Comparison of ENCODE assay signal across 21 cellular contexts in the genomic region with DNA sequence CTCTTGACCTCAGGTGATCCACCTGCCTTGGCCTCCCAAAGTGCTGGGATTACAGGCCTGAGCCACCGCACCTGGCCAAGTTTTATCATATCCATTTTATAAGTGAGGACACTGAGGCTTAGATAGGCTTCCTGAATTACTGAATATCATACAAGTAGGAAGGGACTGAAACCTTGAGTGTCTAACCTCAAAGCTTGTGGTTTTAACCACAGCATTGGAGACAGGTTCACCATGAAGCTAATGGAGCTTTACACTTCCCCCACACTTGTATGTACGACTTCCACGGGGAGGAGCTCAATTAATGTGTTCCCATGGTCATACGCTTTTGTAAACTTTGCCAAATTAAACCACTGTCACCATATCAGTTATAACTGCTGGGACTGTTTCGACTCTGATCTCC. TPM values are rescaled to one million over a fixed set of nuclear protein-coding genes. Genes with fewer than 3 reads are reported as not detected.
DNase-seq lines count a peak whose midpoint lies in the region; ATAC-seq, FAIRE-seq and TF ChIP-seq lines count a peak whose summit lies in the region.
"Had no signal": no experiment of that assay in that cellular context is flagged by ENCODE, and none has a peak within 500 bp of the region (broad histone marks: within the 10 kb centered on the region; RNA-seq: fewer than 3 reads in every experiment).

No MANE protein-coding gene starts in this region.

- no peaks in the 10 kb centered on the region for H3K27me3 Mint-ChIP-seq in activated naive CD4-positive, alpha-beta T cell treated with anti-CD3 and anti-CD28 coated beads, Interleukin-2, amount 10 ng/mL, durations not matched to agents 7 days and 5 days

- H3K4me1 ChIP-seq in DND-41 (ENCODE audit: insufficient read depth, low read length) (no peaks in the 10 kb centered on the region), KMS-11 (ENCODE audit: low read depth, poor library complexity, severe bottlenecking) (peaks cover 23% of the 10 kb centered on the region), mammary epithelial cell (ENCODE audit: insufficient read depth, low read length) (no peaks in the 10 kb centered on the region)

- H3K27ac ChIP-seq in DND-41 (ENCODE audit: low read length) = no peak overlapping the region
- no peak overlapping the region for H3K27ac ChIP-seq in KMS-11
- no peak overlapping the region for H3K27ac ChIP-seq in WERI-Rb-1
- no peak overlapping the region for H3K27ac ChIP-seq in mammary epithelial cell (ENCODE audit: insufficient read depth, low read depth, low read length)
- H3K27ac ChIP-seq: BLaER1 had no signal

- no TSS peak for BruUV-seq in mammary epithelial cell (replicated peaks; lab: Mats Ljungman, UMichigan)

- in situ Hi-C loops in mammary epithelial cell (cut with MboI; ENCODE audit: low sequenced_read_pairs in 2 of 2) = loop anchor here (10.0 to 25.0 kb wide), 3 partner anchors 254 to 749 kb away; no protein-coding TSS in a partner anchor

- H2AFZ ChIP-seq in DND-41 (ENCODE audit: low read depth, low read length) (no peak overlapping the region), KMS-11 (ENCODE audit: low read depth) (no peak overlapping the region), mammary epithelial cell (ENCODE audit: low read depth, low read length) (no peak overlapping the region)
- H2AFZ ChIP-seq: GM23338 had no signal

- H3K4me2 ChIP-seq in DND-41 (ENCODE audit: insufficient read depth, low read length) (no peak overlapping the region), KMS-11 (peak overlapping the region; percentile 26; the same call in 1 of the 2 replicates), mammary epithelial cell (ENCODE audit: insufficient read depth, low read depth, low read length) (no peak overlapping the region)
- H3K4me2 ChIP-seq: BLaER1, GM23338 had no signal

- intact Hi-C loops in mammary epithelial cell (cut with micrococcal nuclease) = loop anchor here (10.0 kb wide), 2 partner anchors 494 to 1384 kb away; no protein-coding TSS in a partner anchor

- no peak overlapping the region for H3K9ac ChIP-seq in DND-41 (ENCODE audit: low read depth, low read length)
- no peak overlapping the region for H3K9ac ChIP-seq in KMS-11
- no peak overlapping the region for H3K9ac ChIP-seq in mammary epithelial cell (ENCODE audit: insufficient read depth, low read length)
- H3K9ac ChIP-seq: BLaER1 had no signal

- dilution Hi-C loops in mammary epithelial cell (cut with HindIII; ENCODE audit: low sequenced_read_pairs) = no loop called here

- H4K20me1 ChIP-seq in DND-41 (ENCODE audit: insufficient read depth, low read length) (no peaks in the 10 kb centered on the region), KMS-11 (ENCODE audit: insufficient read depth) (no peaks in the 10 kb centered on the region), mammary epithelial cell (ENCODE audit: insufficient read depth, low read length) (no peaks in the 10 kb centered on the region)
- H4K20me1 ChIP-seq: BLaER1 had no signal

- H3K4me3 ChIP-seq in DND-41 (ENCODE audit: low read depth in 1 of 2, low read length in 2 of 2) (no peak overlapping the region), KMS-11 (IDR thresholded peaks at IDR 0.05; ENCODE audit: insufficient read depth, low read depth, low read length) (no peak overlapping the region), bronchial epithelial cell (ENCODE audit: low read depth, low read length) (no peak overlapping the region), WERI-Rb-1 (ENCODE audit: low read depth, low read length) (no peak overlapping the region), mammary epithelial cell (replicated peaks in 1 of 3; ENCODE audit: insufficient read depth in 1 of 3, low read depth in 2 of 3, low read length in 3 of 3) (no peak overlapping the region)
- H3K4me3 ChIP-seq: BLaER1, GM23338 had no signal

- WGBS in mammary epithelial cell (ENCODE audit: low coverage, missing lambda C conversion rate) = 67% methylated on average over 5 of the region's 5 CpGs

- H3K79me2 ChIP-seq in DND-41 (ENCODE audit: insufficient read depth, low read length) (no peaks in the 10 kb centered on the region), KMS-11 (ENCODE audit: insufficient read depth, low read depth) (no peaks in the 10 kb centered on the region), mammary epithelial cell (ENCODE audit: insufficient read depth, low read length) (no peaks in the 10 kb centered on the region)

- FAIRE-seq in bronchial epithelial cell (lab: Jason Lieb, UNC) = peak; percentile 64
- FAIRE-seq: GM12891, H54, HTR-8/SVneo had no signal

- H3K27me3 ChIP-seq in DND-41 (ENCODE audit: insufficient read depth, low read length, poor library complexity) (no peaks in the 10 kb centered on the region), KMS-11 (ENCODE audit: insufficient read depth, low read depth) (no peaks in the 10 kb centered on the region), bronchial epithelial cell (ENCODE audit: control insufficient read depth, insufficient read depth, low read length) (no peaks in the 10 kb centered on the region), WERI-Rb-1 (ENCODE audit: insufficient read depth, low read depth, severe bottlenecking) (no peaks in the 10 kb centered on the region), mammary epithelial cell (ENCODE audit: insufficient read depth, low read length) (no peaks in the 10 kb centered on the region)
- H3K27me3 ChIP-seq: BLaER1 had no signal

- H3K9me3 Mint-ChIP-seq in activated naive CD4-positive, alpha-beta T cell treated with anti-CD3 and anti-CD28 coated beads, Interleukin-2, amount 10 ng/mL, durations not matched to agents 7 days and 5 days = no peaks in the 10 kb centered on the region
- H3K9me3 Mint-ChIP-seq: CD14-positive monocyte; CD4-positive, alpha-beta memory T cell; GM23338 had no signal

- H3K36me3 ChIP-seq in DND-41 (ENCODE audit: insufficient read depth, low read length) (no peaks in the 10 kb centered on the region), KMS-11 (ENCODE audit: insufficient read depth) (no peaks in the 10 kb centered on the region), bronchial epithelial cell (ENCODE audit: control insufficient read depth, insufficient read depth, low read length) (no peaks in the 10 kb centered on the region), WERI-Rb-1 (no peaks in the 10 kb centered on the region), mammary epithelial cell (ENCODE audit: insufficient read depth, low read length) (no peaks in the 10 kb centered on the region)
- H3K36me3 ChIP-seq: BLaER1 had no signal

- no peaks in the 10 kb centered on the region for H3K36me3 Mint-ChIP-seq in activated naive CD4-positive, alpha-beta T cell treated with anti-CD3 and anti-CD28 coated beads, Interleukin-2, amount 10 ng/mL, durations not matched to agents 7 days and 5 days
- H3K36me3 Mint-ChIP-seq: CD14-positive monocyte; CD4-positive, alpha-beta memory T cell had no signal

- ATAC-seq in DND-41 (ENCODE audit: insufficient read depth, low read depth) (peak; percentile 53; the same call in 2 of the 3 replicates), HG02852 (IDR thresholded peaks at IDR 0.05; ENCODE audit: unreplicated experiment) (no peak)
- ATAC-seq: GM23338 had no signal

- TF ChIP-seq CTCF in DND-41 (IDR thresholded peaks at IDR 0.05; ENCODE audit: borderline replicate concordance, extremely low read depth, low read length, poor library complexity, severe bottlenecking) (no peak), KMS-11 (conservative IDR thresholded peaks at IDR 0.05; ENCODE audit: low read depth, low read length) (no peak), bronchial epithelial cell (IDR thresholded peaks at IDR 0.05; ENCODE audit: insufficient read depth, low read length, severe bottlenecking) (no peak), WERI-Rb-1 (IDR thresholded peaks at IDR 0.05; ENCODE audit: low read depth, low read length) (no peak), mammary epithelial cell (conservative IDR thresholded peaks at IDR 0.05 in 1 of 2, IDR thresholded peaks at IDR 0.05 in 1 of 2; ENCODE audit: extremely low read depth in 1 of 2, insufficient read depth in 1 of 2, low read depth in 1 of 2, low read length in 2 of 2) (no peak)

- H3K4me1 Mint-ChIP-seq in activated naive CD4-positive, alpha-beta T cell treated with anti-CD3 and anti-CD28 coated beads, Interleukin-2, amount 10 ng/mL, durations not matched to agents 7 days and 5 days = no peaks in the 10 kb centered on the region
- H3K4me1 Mint-ChIP-seq: CD14-positive monocyte; CD4-positive, alpha-beta memory T cell had no signal

- DNase-seq in DND-41 (peak; percentile 4), OCI-M1 (lab: John Stamatoyannopoulos, UW) (peak; percentile 43), bronchial epithelial cell (ENCODE audit: low read depth) (no peak), WERI-Rb-1 (no peak), mammary epithelial cell (no peak)
- no peak for DNase-seq in activated naive CD4-positive, alpha-beta T cell treated with anti-CD3 and anti-CD28 coated beads, Interleukin-2, amount 10 ng/mL, durations not matched to agents 7 days and 5 days
- DNase-seq: 8988T; Calu3; CD4-positive, alpha-beta memory T cell; DMS79 treated with DMSO at 0.1 percent for 48 hours; EL; HCEC 1CT; IMR-90 had no signal

- no peak overlapping the region for H3K4me3 Mint-ChIP-seq in activated naive CD4-positive, alpha-beta T cell treated with anti-CD3 and anti-CD28 coated beads, Interleukin-2, amount 10 ng/mL, durations not matched to agents 7 days and 5 days
- H3K4me3 Mint-ChIP-seq: CD14-positive monocyte; CD4-positive, alpha-beta memory T cell; GM23338 had no signal

- CTCF ChIA-PET in activated naive CD4-positive, alpha-beta T cell treated with anti-CD3 and anti-CD28 coated beads, Interleukin-2, amount 10 ng/mL, durations not matched to agents 7 days and 5 days (lab: Charles Lee) = no interaction called here
- CTCF ChIA-PET in mammary epithelial cell (lab: Charles Lee; ENCODE audit: low non-redundant PET) = no interaction called here

- no peak overlapping the region for H3K27ac Mint-ChIP-seq in activated naive CD4-positive, alpha-beta T cell treated with anti-CD3 and anti-CD28 coated beads, Interleukin-2, amount 10 ng/mL, durations not matched to agents 7 days and 5 days
- H3K27ac Mint-ChIP-seq: CD14-positive monocyte; CD4-positive, alpha-beta memory T cell; GM23338 had no signal

- no peaks in the 10 kb centered on the region for H3K9me3 ChIP-seq in DND-41 (ENCODE audit: insufficient read depth, low read length, severe bottlenecking)
- no peaks in the 10 kb centered on the region for H3K9me3 ChIP-seq in WERI-Rb-1 (ENCODE audit: severe bottlenecking)
- H3K9me3 ChIP-seq in mammary epithelial cell (replicated peaks; ENCODE audit: insufficient read depth, low read length) = no peaks in the 10 kb centered on the region
- H3K9me3 ChIP-seq: BLaER1 had no signal

RNA-seq across cellular contexts. Expression of a gene that starts 38.2 kb away (rescaled TPM):
- total RNA-seq in bronchial epithelial cell (6.6 and 10.9 TPM in 2 replicates), mammary epithelial cell (1 to 10 TPM; 6.7 to 8.4 TPM)
- polyA plus RNA-seq in mammary epithelial cell = 8.4 TPM
- polyA minus RNA-seq in mammary epithelial cell = 1.3 TPM
- total RNA-seq: CD4-positive, alpha-beta memory T cell; GM23338 had no signal
- polyA plus RNA-seq: CD14-positive monocyte; CD4-positive, alpha-beta memory T cell had no signal

Comparison
In these comparisons a context has a peak if more than half of its experiments do, and no peak if none do; other contexts are left out.
1. DNase-seq: peak in DND-41 (single experiment) and OCI-M1 (single experiment); none in bronchial epithelial cell (single experiment), WERI-Rb-1 (single experiment), activated naive CD4-positive, alpha-beta T cell treated with anti-CD3 and anti-CD28 coated beads, Interleukin-2, amount 10 ng/mL, durations not matched to agents 7 days and 5 days (single experiment) and mammary epithelial cell (single experiment).